Comparison of ENCODE assay signal across 17 cellular contexts in genomic region chr16:876041-876335, GRCh38.
"Had no signal": no experiment of that assay in that cellular context is flagged by ENCODE, and none has a peak within 500 bp of the region (broad histone marks: within the 10 kb centered on the region; RNA-seq: fewer than 3 reads in every experiment).

No MANE protein-coding gene starts in this region.

- H3K9me3 Mint-ChIP-seq: endodermal cell; immature natural killer cell; stimulated activated naive CD8-positive, alpha-beta T cell treated with anti-CD3 and anti-CD28 coated beads, Interleukin-15, Interleukin-2, amounts not matched to agents 100 ng/mL and 50 ng/mL, for 24 hours had no signal

- H3K4me1 Mint-ChIP-seq: endodermal cell, immature natural killer cell had no signal

- H3K4me3 Mint-ChIP-seq: endodermal cell; immature natural killer cell; naive thymus-derived CD8-positive, alpha-beta T cell; stimulated activated naive CD8-positive, alpha-beta T cell treated with anti-CD3 and anti-CD28 coated beads, Interleukin-15, Interleukin-2, amounts not matched to agents 100 ng/mL and 50 ng/mL, for 24 hours had no signal

- H3K27ac ChIP-seq: coronary artery, foreskin keratinocyte, ovary, tibial artery, upper lobe of right lung, vagina had no signal

- H3K27me3 ChIP-seq: foreskin keratinocyte, ovary, tibial artery, upper lobe of right lung, vagina had no signal

- H3K27me3 Mint-ChIP-seq: naive thymus-derived CD8-positive, alpha-beta T cell; stimulated activated naive CD8-positive, alpha-beta T cell treated with anti-CD3 and anti-CD28 coated beads, Interleukin-15, Interleukin-2, amounts not matched to agents 100 ng/mL and 50 ng/mL, for 24 hours had no signal

- H3K27ac Mint-ChIP-seq: endodermal cell; immature natural killer cell; naive thymus-derived CD8-positive, alpha-beta T cell; stimulated activated naive CD8-positive, alpha-beta T cell treated with anti-CD3 and anti-CD28 coated beads, Interleukin-15, Interleukin-2, amounts not matched to agents 100 ng/mL and 50 ng/mL, for 24 hours had no signal

- H3K36me3 ChIP-seq: ovary, upper lobe of right lung had no signal

- H3K4me3 ChIP-seq: coronary artery, mucosa of descending colon, ovary, tibial artery, upper lobe of right lung, vagina had no signal

- DNase-seq: effector CD4-positive, alpha-beta T cell; endodermal cell; erythroblast; foreskin keratinocyte; immature natural killer cell; left colon; nucleus accumbens; small intestine; stimulated activated CD4-positive, alpha-beta T cell treated with anti-CD3 and anti-CD28 coated beads, Interleukin-2, amount 100 ng/mL, for 48 hours; tibial artery; upper lobe of right lung had no signal

- H3K4me1 ChIP-seq: foreskin keratinocyte, tibial artery, upper lobe of right lung, vagina had no signal

- ATAC-seq: foreskin keratinocyte; left colon; mucosa of descending colon; naive thymus-derived CD8-positive, alpha-beta T cell; upper lobe of right lung had no signal

- H3K9me3 ChIP-seq: mucosa of descending colon, ovary, tibial artery, upper lobe of right lung, vagina had no signal
